1 cellular context compared by ENCODE assay signal in genomic region chr6:141110486-141110885, GRCh38.
TF ChIP-seq lines count a peak whose summit lies in the region.

No MANE protein-coding gene starts in this region.

TF ChIP-seq in HepG2, 621 proteins besides CTCF, POLR2A, EP300 and RAD21 (continued from another document):
- TF ChIP-seq PBX3 (CRISPR knock-in tag; IDR thresholded peaks at IDR 0.05; ENCODE audit: borderline replicate concordance) (no peak), ZNF704 (CRISPR knock-in tag; IDR thresholded peaks at IDR 0.05; ENCODE audit: borderline replicate concordance) (no peak), STAT6 (CRISPR knock-in tag; IDR thresholded peaks at IDR 0.05; ENCODE audit: borderline replicate concordance) (no peak), HHEX (CRISPR knock-in tag; IDR thresholded peaks at IDR 0.05) (no peak), ZNF687 (CRISPR knock-in tag; IDR thresholded peaks at IDR 0.05) (no peak), HES4 (CRISPR knock-in tag; IDR thresholded peaks at IDR 0.05; ENCODE audit: borderline replicate concordance) (no peak)
